ENCODE assay signal across 36 cellular contexts in the genomic region with DNA sequence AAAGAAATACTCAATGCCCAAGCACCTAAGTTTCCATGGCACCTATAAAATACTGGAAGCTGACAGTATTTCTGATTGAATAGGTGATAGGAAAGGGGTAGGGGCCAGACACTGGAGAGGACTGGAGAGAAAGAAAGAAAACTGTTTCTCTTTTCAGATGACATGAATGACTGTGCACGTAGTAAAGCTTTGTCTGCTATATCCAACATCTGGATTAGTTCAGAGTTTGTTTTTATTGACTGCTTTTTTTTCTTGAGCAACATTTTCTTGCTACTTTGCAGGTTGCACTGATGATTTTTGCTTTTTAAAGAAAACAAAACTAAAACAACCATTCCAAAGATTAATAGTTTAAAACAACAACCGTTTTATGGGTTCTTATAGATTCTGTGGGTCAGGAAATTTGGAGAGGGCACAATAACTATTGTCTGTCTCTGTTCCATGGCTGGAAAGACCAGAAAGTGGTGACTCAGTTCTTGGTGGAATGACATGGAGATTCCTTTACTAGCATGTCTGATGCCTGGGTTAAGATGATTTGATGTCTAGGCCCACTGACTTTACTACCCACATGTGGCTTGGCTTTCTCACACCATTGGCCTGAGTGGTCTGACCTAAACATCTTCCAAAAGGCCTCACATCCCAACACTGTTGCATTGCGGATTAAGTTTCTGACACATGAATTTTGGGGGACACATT. TPM values are rescaled to one million over a fixed set of nuclear protein-coding genes. Genes with fewer than 3 reads are reported as not detected.
"Had no signal": no experiment of that assay in that cellular context is flagged by ENCODE, and none has a peak within 500 bp of the region (broad histone marks: within the 10 kb centered on the region; RNA-seq: fewer than 3 reads in every experiment).

No MANE protein-coding gene starts in this region.

- DNase-seq: activated CD4-positive, alpha-beta memory T cell treated with anti-CD3 and anti-CD28 coated beads, Interleukin-2, amount 10 ng/mL, durations not matched to agents 7 days and 5 days; activated CD4-positive, alpha-beta T cell treated with anti-CD3 and anti-CD28 coated beads for 1 hour; activated CD4-positive, alpha-beta T cell treated with anti-CD3 and anti-CD28 coated beads for 48 hours; activated CD4-positive, CD25-positive, alpha-beta regulatory T cell; activated CD8-positive, alpha-beta memory T cell treated with anti-CD3 and anti-CD28 coated beads for 24 hours; activated CD8-positive, alpha-beta memory T cell treated with anti-CD3 and anti-CD28 coated beads, Interleukin-2, amount 10 ng/mL, durations not matched to agents 7 days and 5 days; activated CD8-positive, alpha-beta memory T cell treated with anti-CD3 and anti-CD28 coated beads, Interleukin-2, amount 50 U/mL, for 48 hours; activated effector memory CD4-positive, alpha-beta T cell treated with Interleukin-2 at 50 U/mL for 16 hours; activated naive CD4-positive, alpha-beta T cell treated with anti-CD3 and anti-CD28 coated beads, Interleukin-2, amount 10 ng/mL, durations not matched to agents 7 days and 5 days; activated naive CD8-positive, alpha-beta T cell treated with anti-CD3 and anti-CD28 coated beads, Interleukin-2, amount 50 U/mL, for 24 hours; activated T-cell treated with anti-CD3 and anti-CD28 coated beads, Interleukin-2, amount 50 U/mL, for 48 hours; anterior cingulate cortex; brain microvascular endothelial cell; central memory CD4-positive, alpha-beta T cell; MM.1S; MV-4-11; NCI-H1092; NCI-H146; NCI-H187; NCI-H2029 treated with DMSO at 0.1 percent for 48 hours; NCI-H2107; NCI-H2171; NCI-H510A; NCI-H526; NCI-H748 treated with DMSO at 0.1 percent for 48 hours; NK-92 treated with Interleukin-12 subunit alpha and Interleukin-12 subunit beta, amount 100 ng/mL, for 24 hours; PC-3; Peyer's patch; RPMI8226; SIG-M5; T1000; WERI-Rb-1 had no signal

- H3K27ac ChIP-seq: brain microvascular endothelial cell, Peyer's patch, WERI-Rb-1 had no signal

- H3K27me3 ChIP-seq: brain microvascular endothelial cell, Peyer's patch had no signal

- H3K36me3 ChIP-seq: brain microvascular endothelial cell, Peyer's patch, WERI-Rb-1 had no signal

- ATAC-seq: activated CD8-positive, alpha-beta memory T cell treated with anti-CD3 and anti-CD28 coated beads, Interleukin-2, amount 10 ng/mL, durations not matched to agents 7 days and 5 days; activated naive CD8-positive, alpha-beta T cell treated with anti-CD3 and anti-CD28 coated beads, Interleukin-2, amount 50 U/mL, for 24 hours; PC-3; SK-N-SH treated with all-trans-retinoic acid at 6 μM for 48 hours had no signal

- H3K4me3 ChIP-seq: Peyer's patch had no signal

- H3K4me1 ChIP-seq: Peyer's patch had no signal

RNA-seq across cellular contexts. Expression of a gene that starts 21.5 kb away (rescaled TPM):
- total RNA-seq: activated CD4-positive, alpha-beta memory T cell treated with anti-CD3 and anti-CD28 coated beads, Interleukin-2, amount 10 ng/mL, durations not matched to agents 7 days and 5 days; activated CD8-positive, alpha-beta memory T cell treated with anti-CD3 and anti-CD28 coated beads, Interleukin-2, amount 10 ng/mL, durations not matched to agents 7 days and 5 days; Peyer's patch; SK-MEL-5; T-helper 1 cell treated with Interleukin-12 subunit alpha and Interleukin-12 subunit beta and Interleukin-4 antibody, amounts not matched to agents 30 ng/mL and 1 ng/mL, for 36 hours; T-helper 2 cell treated with Interferon-gamma antibody and Interleukin-4, amounts not matched to agents 100 ng/mL and 5 ng/mL, for 36 hours had no signal

RNA-seq across cellular contexts. Expression of a gene that starts 46.5 kb away (rescaled TPM):
- total RNA-seq: activated CD4-positive, alpha-beta memory T cell treated with anti-CD3 and anti-CD28 coated beads, Interleukin-2, amount 10 ng/mL, durations not matched to agents 7 days and 5 days; activated CD8-positive, alpha-beta memory T cell treated with anti-CD3 and anti-CD28 coated beads, Interleukin-2, amount 10 ng/mL, durations not matched to agents 7 days and 5 days; Peyer's patch; SK-MEL-5; T-helper 1 cell treated with Interleukin-12 subunit alpha and Interleukin-12 subunit beta and Interleukin-4 antibody, amounts not matched to agents 30 ng/mL and 1 ng/mL, for 36 hours; T-helper 2 cell treated with Interferon-gamma antibody and Interleukin-4, amounts not matched to agents 100 ng/mL and 5 ng/mL, for 36 hours had no signal
